In the genomic region with DNA sequence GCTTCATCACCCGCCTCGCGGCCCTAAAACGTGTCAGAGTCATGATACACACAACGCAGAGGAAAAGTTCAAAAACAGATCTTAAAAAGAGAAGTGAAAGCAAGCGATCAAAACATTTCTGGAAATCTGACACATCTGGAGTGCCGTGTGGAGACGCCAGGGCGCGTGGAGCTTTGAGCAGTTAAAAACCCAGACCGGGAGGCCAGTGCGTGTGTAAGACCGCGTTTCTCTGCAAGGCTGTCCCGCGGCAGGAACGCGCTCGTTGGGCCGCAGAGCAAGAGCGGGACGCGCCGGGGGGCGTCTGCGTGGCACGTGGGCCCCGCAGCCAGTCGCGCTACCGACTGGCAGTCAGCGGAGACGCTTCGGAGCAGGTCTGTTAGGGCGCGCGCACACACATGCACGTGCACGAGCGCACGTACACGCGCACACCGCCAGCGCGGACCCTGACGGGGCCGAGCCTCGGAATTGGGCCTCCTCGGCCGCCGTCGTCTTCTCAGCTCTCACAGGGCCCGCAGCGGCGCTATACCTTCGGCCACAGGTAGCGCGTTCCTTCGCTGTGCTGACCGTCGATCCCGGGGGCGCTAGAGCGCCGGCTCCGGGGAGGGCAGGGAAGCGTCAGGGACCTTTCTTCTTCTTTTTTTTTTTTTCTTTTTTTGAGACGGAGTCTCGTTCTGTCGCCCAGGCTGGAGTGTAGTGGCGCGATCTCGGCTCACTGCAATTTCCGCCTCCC, we compare ENCODE assay signal across 1 cellular context.
A peak's percentile ranks its signal among the peaks of the same experiment; 100 is the strongest.
TF ChIP-seq lines count a peak whose summit lies in the region.

No MANE protein-coding gene starts in this region.

TF ChIP-seq in IMR-90, 13 proteins besides CTCF, POLR2A, EP300 and RAD21:
- TF ChIP-seq CEBPB (IDR thresholded peaks at IDR 0.05; ENCODE audit: low read depth, low read length) (no peak), FOS (IDR thresholded peaks at IDR 0.05; ENCODE audit: low read depth, low read length) (no peak), BHLHE40 (IDR thresholded peaks at IDR 0.05; ENCODE audit: low read depth, low read length) (peak; percentile 50; the same call in 1 of the 2 replicates), RFX5 (IDR thresholded peaks at IDR 0.05; ENCODE audit: low read depth, low read length) (no peak), MAZ (IDR thresholded peaks at IDR 0.05; ENCODE audit: borderline replicate concordance, low read depth, low read length) (no peak; the same call in 1 of the 2 replicates), CHD1 (IDR thresholded peaks at IDR 0.05; ENCODE audit: low read depth, low read length) (no peak), NFE2L2 (IDR thresholded peaks at IDR 0.05; ENCODE audit: low read depth, low read length) (no peak), ELK1 (IDR thresholded peaks at IDR 0.05; ENCODE audit: borderline replicate concordance, low read depth, low read length) (no peak), SMC3 (IDR thresholded peaks at IDR 0.05; ENCODE audit: low read depth, low read length) (0 out of 2 replicates have a peak, but pooled peaks have one; percentile 1), MXI1 (IDR thresholded peaks at IDR 0.05; ENCODE audit: borderline replicate concordance, low read depth, low read length) (peak; percentile 93), MAFK (IDR thresholded peaks at IDR 0.05; ENCODE audit: low read depth, low read length) (no peak), RCOR1 (IDR thresholded peaks at IDR 0.05; ENCODE audit: insufficient replicate concordance, low read length) (no peak)
- TF ChIP-seq, protein P1, sequence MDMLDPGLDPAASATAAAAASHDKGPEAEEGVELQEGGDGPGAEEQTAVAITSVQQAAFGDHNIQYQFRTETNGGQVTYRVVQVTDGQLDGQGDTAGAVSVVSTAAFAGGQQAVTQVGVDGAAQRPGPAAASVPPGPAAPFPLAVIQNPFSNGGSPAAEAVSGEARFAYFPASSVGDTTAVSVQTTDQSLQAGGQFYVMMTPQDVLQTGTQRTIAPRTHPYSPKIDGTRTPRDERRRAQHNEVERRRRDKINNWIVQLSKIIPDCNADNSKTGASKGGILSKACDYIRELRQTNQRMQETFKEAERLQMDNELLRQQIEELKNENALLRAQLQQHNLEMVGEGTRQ (IDR thresholded peaks at IDR 0.05; ENCODE audit: low read depth, low read length) = peak; percentile 60
